ENCODE assay signal across 8 cellular contexts in the genomic region with DNA sequence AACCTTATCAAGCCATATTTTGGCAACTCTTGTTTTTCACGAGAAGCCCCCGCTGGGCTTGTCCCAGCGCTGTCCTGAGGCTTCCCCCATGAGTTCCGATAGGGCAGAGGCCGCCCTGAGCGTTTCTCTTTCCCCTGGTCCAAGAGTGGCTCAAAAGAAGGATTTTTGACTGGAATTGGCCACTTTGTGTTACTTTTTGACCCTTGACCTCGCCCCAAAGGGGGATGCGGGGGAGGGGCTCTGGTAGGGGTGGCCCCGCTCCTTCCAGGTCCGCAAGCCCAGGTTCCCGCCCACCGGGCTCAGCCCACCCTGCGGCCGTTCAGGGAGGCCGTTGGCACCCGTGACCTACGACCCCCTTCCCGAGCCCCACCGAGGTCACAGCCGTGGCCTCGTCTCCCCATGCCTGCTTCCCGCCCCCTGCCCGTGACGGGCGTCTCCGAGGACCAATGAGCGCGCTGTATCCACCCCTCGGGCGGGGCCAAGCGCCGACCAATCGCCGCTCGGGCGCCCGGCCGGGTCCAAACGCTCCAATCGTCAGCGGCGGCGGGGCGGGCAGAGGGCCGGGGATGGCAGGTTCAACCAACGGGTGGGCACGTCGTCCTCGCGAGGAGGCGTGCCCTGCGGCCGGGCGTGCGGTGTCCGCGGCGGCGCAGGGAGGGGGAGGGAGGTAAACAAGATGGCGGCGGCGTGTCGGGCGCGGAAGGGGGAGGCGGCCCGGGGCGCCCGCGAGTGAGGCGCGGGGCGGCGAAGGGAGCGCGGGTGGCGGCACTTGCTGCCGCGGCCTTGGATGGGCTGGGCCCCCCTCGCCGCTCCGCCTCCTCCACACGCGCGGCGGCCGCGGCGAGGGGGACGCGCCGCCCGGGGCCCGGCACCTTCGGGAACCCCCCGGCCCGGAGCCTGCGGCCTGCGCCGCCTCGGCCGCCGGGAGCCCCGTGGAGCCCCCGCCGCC. TPM values are rescaled to one million over a fixed set of nuclear protein-coding genes. Genes with fewer than 3 reads are reported as not detected.
DNase-seq lines count a peak whose midpoint lies in the region; ATAC-seq and TF ChIP-seq lines count a peak whose summit lies in the region.

A gene with protein sequence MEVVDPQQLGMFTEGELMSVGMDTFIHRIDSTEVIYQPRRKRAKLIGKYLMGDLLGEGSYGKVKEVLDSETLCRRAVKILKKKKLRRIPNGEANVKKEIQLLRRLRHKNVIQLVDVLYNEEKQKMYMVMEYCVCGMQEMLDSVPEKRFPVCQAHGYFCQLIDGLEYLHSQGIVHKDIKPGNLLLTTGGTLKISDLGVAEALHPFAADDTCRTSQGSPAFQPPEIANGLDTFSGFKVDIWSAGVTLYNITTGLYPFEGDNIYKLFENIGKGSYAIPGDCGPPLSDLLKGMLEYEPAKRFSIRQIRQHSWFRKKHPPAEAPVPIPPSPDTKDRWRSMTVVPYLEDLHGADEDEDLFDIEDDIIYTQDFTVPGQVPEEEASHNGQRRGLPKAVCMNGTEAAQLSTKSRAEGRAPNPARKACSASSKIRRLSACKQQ (plus strand): TSS at position 665 of the 949 bp plus-strand sequence. CDS start 1,136 bp downstream, outside the sequence.

- H3K9me3 ChIP-seq in muscle layer of duodenum (ENCODE audit: control insufficient read depth in 1 of 2, low read length in 2 of 2) = no peaks in the 10 kb centered on the region

- peak within 1 kb of the TSS; percentile 70 to 82 for H3K4me3 ChIP-seq in muscle layer of duodenum (ENCODE audit: low read depth in 1 of 2, low read length in 2 of 2)

- peak within 1 kb of the TSS; percentile 74 for H3K27ac ChIP-seq in muscle layer of duodenum (ENCODE audit: low read length)

- peaks cover 19 to 37% of the 10 kb centered on the region in 2 donors for H3K4me1 ChIP-seq in muscle layer of duodenum (ENCODE audit: control insufficient read depth in 1 of 2, insufficient read depth in 2 of 2, low read length in 2 of 2)

- no peaks in the 10 kb centered on the region for H3K27me3 ChIP-seq in muscle layer of duodenum (ENCODE audit: low read depth, low read length)

- DNase-seq in DMS53 (lab: John Stamatoyannopoulos, UW) (peak; percentile 97), KG1 (lab: John Stamatoyannopoulos, UW) (peak; percentile 91)
- DNase-seq in activated T-cell treated with anti-CD3 and anti-CD28 coated beads, Interleukin-2, amount 50 U/mL, for 48 hours = peak; percentile 100
- peak; percentile 98 for DNase-seq in stimulated activated CD8-positive, alpha-beta memory T cell treated with anti-CD3 and anti-CD28 coated beads, Interleukin-7, amount 100 ng/mL, for 24 hours (ENCODE audit: low read depth)

- H3K36me3 ChIP-seq in muscle layer of duodenum (ENCODE audit: control insufficient read depth in 1 of 2, insufficient read depth in 2 of 2, low read length in 2 of 2) = no peaks in the 10 kb centered on the region

- ATAC-seq in GM21717 (IDR thresholded peaks at IDR 0.05; ENCODE audit: unreplicated experiment) (peak; percentile 68), esophagus mucosa (peak; percentile 91)

TF ChIP-seq in PFSK-1, 5 proteins besides CTCF, POLR2A, EP300 and RAD21:
- TF ChIP-seq POLR2AphosphoS5 (IDR thresholded peaks at IDR 0.05; ENCODE audit: low read depth, low read length) (no peak; the same call in 1 of the 2 replicates), TAF1 (IDR thresholded peaks at IDR 0.05; ENCODE audit: borderline replicate concordance, insufficient read depth, low read length) (peak; percentile 90), SIN3A (IDR thresholded peaks at IDR 0.05; ENCODE audit: borderline replicate concordance, insufficient read depth, low read length) (0 out of 2 replicates have a peak, but pooled peaks have one; percentile 19), FOXP2 (optimal IDR thresholded peaks at IDR 0.05; ENCODE audit: borderline replicate concordance, extremely low read depth, extremely low read length, insufficient read depth) (peak; percentile 100)
- TF ChIP-seq, protein P1, sequence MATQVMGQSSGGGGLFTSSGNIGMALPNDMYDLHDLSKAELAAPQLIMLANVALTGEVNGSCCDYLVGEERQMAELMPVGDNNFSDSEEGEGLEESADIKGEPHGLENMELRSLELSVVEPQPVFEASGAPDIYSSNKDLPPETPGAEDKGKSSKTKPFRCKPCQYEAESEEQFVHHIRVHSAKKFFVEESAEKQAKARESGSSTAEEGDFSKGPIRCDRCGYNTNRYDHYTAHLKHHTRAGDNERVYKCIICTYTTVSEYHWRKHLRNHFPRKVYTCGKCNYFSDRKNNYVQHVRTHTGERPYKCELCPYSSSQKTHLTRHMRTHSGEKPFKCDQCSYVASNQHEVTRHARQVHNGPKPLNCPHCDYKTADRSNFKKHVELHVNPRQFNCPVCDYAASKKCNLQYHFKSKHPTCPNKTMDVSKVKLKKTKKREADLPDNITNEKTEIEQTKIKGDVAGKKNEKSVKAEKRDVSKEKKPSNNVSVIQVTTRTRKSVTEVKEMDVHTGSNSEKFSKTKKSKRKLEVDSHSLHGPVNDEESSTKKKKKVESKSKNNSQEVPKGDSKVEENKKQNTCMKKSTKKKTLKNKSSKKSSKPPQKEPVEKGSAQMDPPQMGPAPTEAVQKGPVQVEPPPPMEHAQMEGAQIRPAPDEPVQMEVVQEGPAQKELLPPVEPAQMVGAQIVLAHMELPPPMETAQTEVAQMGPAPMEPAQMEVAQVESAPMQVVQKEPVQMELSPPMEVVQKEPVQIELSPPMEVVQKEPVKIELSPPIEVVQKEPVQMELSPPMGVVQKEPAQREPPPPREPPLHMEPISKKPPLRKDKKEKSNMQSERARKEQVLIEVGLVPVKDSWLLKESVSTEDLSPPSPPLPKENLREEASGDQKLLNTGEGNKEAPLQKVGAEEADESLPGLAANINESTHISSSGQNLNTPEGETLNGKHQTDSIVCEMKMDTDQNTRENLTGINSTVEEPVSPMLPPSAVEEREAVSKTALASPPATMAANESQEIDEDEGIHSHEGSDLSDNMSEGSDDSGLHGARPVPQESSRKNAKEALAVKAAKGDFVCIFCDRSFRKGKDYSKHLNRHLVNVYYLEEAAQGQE (IDR thresholded peaks at IDR 0.05; ENCODE audit: insufficient read depth in 1 of 2, low read depth in 2 of 2, low read length in 2 of 2) = no peak

RNA-seq across cellular contexts. Expression of the gene that starts here (rescaled TPM):
- 80.4 TPM for polyA plus RNA-seq in PFSK-1 (2012; ENCODE audit: insufficient read length, low read depth)
- total RNA-seq in esophagus mucosa = 35.0 TPM

Comparison
In these comparisons a context has a peak if more than half of its experiments do, and no peak if none do; other contexts are left out.
1. Peak in every context shown above with its lines: DNase-seq, ATAC-seq, H3K4me3 ChIP-seq and H3K27ac ChIP-seq.